Comparison of ENCODE assay signal across 3 cellular contexts in the genomic region with DNA sequence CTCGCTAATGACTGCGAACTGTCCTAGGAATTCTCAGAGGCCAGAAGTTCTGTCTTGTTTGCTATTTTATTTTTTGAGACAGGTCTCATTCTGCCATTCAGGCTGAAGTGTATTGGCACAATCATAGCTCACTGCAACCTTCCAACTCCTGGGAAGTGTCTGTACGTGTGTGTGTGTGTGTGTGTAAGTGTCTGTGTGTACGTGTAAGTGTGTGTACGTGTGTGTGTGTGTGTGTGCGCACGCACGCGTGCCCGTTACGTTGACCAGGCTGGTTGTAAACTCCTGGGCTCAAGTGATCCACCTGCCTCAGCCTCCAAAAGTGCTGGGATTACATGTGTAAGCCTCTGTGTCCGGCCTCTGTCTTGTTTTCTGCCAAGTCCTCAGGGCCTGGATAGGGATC.
TF ChIP-seq lines count a peak whose summit lies in the region.

No MANE protein-coding gene starts in this region.

TF ChIP-seq in A549, 52 proteins besides CTCF, POLR2A, EP300 and RAD21:
- TF ChIP-seq RFX5 (IDR thresholded peaks at IDR 0.05) (no peak), SMC3 (IDR thresholded peaks at IDR 0.05) (no peak), RCOR1 (IDR thresholded peaks at IDR 0.05; ENCODE audit: low read depth, low read length) (no peak), MAFK (IDR thresholded peaks at IDR 0.05; ENCODE audit: partially characterized antibody) (no peak), CBX2 (IDR thresholded peaks at IDR 0.05; ENCODE audit: borderline replicate concordance, low read depth) (no peak), FOXS1 (CRISPR knock-in tag; IDR thresholded peaks at IDR 0.05) (no peak), HOXB5 (CRISPR knock-in tag; IDR thresholded peaks at IDR 0.05) (no peak), NPAS2 (CRISPR knock-in tag; IDR thresholded peaks at IDR 0.05; ENCODE audit: borderline replicate concordance) (no peak), RARB (CRISPR knock-in tag; IDR thresholded peaks at IDR 0.05) (no peak), EHMT2 (IDR thresholded peaks at IDR 0.05; ENCODE audit: low read depth) (no peak)
- TF ChIP-seq, protein P1, sequence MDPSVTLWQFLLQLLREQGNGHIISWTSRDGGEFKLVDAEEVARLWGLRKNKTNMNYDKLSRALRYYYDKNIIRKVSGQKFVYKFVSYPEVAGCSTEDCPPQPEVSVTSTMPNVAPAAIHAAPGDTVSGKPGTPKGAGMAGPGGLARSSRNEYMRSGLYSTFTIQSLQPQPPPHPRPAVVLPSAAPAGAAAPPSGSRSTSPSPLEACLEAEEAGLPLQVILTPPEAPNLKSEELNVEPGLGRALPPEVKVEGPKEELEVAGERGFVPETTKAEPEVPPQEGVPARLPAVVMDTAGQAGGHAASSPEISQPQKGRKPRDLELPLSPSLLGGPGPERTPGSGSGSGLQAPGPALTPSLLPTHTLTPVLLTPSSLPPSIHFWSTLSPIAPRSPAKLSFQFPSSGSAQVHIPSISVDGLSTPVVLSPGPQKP (IDR thresholded peaks at IDR 0.05; ENCODE audit: low read depth, low read length), result no peak

TF ChIP-seq in HEK293, 187 proteins besides CTCF, POLR2A, EP300 and RAD21:
- no peak for TF ChIP-seq ZBTB6 (tag by site-specific recombination; IDR thresholded peaks at IDR 0.05)
- TF ChIP-seq, protein P2, sequence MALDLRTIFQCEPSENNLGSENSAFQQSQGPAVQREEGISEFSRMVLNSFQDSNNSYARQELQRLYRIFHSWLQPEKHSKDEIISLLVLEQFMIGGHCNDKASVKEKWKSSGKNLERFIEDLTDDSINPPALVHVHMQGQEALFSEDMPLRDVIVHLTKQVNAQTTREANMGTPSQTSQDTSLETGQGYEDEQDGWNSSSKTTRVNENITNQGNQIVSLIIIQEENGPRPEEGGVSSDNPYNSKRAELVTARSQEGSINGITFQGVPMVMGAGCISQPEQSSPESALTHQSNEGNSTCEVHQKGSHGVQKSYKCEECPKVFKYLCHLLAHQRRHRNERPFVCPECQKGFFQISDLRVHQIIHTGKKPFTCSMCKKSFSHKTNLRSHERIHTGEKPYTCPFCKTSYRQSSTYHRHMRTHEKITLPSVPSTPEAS (tag by site-specific recombination; IDR thresholded peaks at IDR 0.05), result peak; percentile 93

TF ChIP-seq in endothelial cell of umbilical vein, 7 proteins besides CTCF, POLR2A, EP300 and RAD21:
- no peak for TF ChIP-seq EZH2 (IDR thresholded peaks at IDR 0.05; ENCODE audit: borderline replicate concordance, low read depth, low read length, severe bottlenecking)
- TF ChIP-seq GATA2 (IDR thresholded peaks at IDR 0.05; ENCODE audit: insufficient read depth, insufficient read length, low read depth, low read length), result no peak
- TF ChIP-seq POLR2AphosphoS5 (IDR thresholded peaks at IDR 0.05; ENCODE audit: insufficient read depth, low read depth, low read length), result no peak
- no peak for TF ChIP-seq JUN (IDR thresholded peaks at IDR 0.05; ENCODE audit: borderline replicate concordance, insufficient read depth, insufficient read length, low read depth)
- no peak for TF ChIP-seq MAX (IDR thresholded peaks at IDR 0.05; ENCODE audit: insufficient read depth, insufficient read length)
- TF ChIP-seq FOS (IDR thresholded peaks at IDR 0.05; ENCODE audit: borderline replicate concordance, insufficient read depth, low read length), result no peak
- TF ChIP-seq MYC (IDR thresholded peaks at IDR 0.05; ENCODE audit: low read depth, low read length), result no peak
